2 cellular contexts compared by ENCODE assay signal in the genomic region with DNA sequence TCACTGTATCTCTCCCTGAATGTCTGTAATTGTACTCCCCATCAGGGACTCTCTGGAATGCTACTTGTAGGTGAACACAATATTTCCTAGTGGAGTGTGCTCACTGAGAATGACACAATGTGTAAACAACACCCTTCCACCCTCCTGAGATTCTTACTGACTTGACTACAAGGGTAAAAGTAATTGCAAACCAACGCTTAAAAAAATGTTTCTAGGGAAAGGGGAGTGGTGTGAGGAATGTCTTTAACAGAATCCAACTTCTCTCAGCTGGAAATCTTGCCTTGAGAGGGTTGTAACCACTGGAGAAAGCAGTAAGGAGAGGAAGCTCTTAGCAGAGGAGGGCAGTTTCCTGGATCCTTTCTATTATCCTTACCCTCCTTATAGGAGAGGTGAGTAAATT.
TF ChIP-seq lines count a peak whose summit lies in the region.

No MANE protein-coding gene starts in this region.

TF ChIP-seq in GM23338, 12 proteins besides CTCF, POLR2A, EP300 and RAD21:
- TF ChIP-seq CREB1 (CRISPR knock-in tag; IDR thresholded peaks at IDR 0.05; ENCODE audit: low read depth) (no peak), ZNF114 (CRISPR knock-in tag; IDR thresholded peaks at IDR 0.05) (no peak), POLR2AphosphoS5 (IDR thresholded peaks at IDR 0.05; ENCODE audit: low read depth) (no peak), STAT1 (IDR thresholded peaks at IDR 0.05; ENCODE audit: unreplicated experiment) (no peak), EZH2 (IDR thresholded peaks at IDR 0.05; ENCODE audit: low read depth, unreplicated experiment) (no peak), JUNB (IDR thresholded peaks at IDR 0.05; ENCODE audit: unreplicated experiment) (no peak)
- TF ChIP-seq, protein P1, sequence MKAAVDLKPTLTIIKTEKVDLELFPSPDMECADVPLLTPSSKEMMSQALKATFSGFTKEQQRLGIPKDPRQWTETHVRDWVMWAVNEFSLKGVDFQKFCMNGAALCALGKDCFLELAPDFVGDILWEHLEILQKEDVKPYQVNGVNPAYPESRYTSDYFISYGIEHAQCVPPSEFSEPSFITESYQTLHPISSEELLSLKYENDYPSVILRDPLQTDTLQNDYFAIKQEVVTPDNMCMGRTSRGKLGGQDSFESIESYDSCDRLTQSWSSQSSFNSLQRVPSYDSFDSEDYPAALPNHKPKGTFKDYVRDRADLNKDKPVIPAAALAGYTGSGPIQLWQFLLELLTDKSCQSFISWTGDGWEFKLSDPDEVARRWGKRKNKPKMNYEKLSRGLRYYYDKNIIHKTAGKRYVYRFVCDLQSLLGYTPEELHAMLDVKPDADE (IDR thresholded peaks at IDR 0.05) = no peak
- TF ChIP-seq, protein P2, sequence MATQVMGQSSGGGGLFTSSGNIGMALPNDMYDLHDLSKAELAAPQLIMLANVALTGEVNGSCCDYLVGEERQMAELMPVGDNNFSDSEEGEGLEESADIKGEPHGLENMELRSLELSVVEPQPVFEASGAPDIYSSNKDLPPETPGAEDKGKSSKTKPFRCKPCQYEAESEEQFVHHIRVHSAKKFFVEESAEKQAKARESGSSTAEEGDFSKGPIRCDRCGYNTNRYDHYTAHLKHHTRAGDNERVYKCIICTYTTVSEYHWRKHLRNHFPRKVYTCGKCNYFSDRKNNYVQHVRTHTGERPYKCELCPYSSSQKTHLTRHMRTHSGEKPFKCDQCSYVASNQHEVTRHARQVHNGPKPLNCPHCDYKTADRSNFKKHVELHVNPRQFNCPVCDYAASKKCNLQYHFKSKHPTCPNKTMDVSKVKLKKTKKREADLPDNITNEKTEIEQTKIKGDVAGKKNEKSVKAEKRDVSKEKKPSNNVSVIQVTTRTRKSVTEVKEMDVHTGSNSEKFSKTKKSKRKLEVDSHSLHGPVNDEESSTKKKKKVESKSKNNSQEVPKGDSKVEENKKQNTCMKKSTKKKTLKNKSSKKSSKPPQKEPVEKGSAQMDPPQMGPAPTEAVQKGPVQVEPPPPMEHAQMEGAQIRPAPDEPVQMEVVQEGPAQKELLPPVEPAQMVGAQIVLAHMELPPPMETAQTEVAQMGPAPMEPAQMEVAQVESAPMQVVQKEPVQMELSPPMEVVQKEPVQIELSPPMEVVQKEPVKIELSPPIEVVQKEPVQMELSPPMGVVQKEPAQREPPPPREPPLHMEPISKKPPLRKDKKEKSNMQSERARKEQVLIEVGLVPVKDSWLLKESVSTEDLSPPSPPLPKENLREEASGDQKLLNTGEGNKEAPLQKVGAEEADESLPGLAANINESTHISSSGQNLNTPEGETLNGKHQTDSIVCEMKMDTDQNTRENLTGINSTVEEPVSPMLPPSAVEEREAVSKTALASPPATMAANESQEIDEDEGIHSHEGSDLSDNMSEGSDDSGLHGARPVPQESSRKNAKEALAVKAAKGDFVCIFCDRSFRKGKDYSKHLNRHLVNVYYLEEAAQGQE (IDR thresholded peaks at IDR 0.05; ENCODE audit: unreplicated experiment) = no peak
- TF ChIP-seq, protein P3, sequence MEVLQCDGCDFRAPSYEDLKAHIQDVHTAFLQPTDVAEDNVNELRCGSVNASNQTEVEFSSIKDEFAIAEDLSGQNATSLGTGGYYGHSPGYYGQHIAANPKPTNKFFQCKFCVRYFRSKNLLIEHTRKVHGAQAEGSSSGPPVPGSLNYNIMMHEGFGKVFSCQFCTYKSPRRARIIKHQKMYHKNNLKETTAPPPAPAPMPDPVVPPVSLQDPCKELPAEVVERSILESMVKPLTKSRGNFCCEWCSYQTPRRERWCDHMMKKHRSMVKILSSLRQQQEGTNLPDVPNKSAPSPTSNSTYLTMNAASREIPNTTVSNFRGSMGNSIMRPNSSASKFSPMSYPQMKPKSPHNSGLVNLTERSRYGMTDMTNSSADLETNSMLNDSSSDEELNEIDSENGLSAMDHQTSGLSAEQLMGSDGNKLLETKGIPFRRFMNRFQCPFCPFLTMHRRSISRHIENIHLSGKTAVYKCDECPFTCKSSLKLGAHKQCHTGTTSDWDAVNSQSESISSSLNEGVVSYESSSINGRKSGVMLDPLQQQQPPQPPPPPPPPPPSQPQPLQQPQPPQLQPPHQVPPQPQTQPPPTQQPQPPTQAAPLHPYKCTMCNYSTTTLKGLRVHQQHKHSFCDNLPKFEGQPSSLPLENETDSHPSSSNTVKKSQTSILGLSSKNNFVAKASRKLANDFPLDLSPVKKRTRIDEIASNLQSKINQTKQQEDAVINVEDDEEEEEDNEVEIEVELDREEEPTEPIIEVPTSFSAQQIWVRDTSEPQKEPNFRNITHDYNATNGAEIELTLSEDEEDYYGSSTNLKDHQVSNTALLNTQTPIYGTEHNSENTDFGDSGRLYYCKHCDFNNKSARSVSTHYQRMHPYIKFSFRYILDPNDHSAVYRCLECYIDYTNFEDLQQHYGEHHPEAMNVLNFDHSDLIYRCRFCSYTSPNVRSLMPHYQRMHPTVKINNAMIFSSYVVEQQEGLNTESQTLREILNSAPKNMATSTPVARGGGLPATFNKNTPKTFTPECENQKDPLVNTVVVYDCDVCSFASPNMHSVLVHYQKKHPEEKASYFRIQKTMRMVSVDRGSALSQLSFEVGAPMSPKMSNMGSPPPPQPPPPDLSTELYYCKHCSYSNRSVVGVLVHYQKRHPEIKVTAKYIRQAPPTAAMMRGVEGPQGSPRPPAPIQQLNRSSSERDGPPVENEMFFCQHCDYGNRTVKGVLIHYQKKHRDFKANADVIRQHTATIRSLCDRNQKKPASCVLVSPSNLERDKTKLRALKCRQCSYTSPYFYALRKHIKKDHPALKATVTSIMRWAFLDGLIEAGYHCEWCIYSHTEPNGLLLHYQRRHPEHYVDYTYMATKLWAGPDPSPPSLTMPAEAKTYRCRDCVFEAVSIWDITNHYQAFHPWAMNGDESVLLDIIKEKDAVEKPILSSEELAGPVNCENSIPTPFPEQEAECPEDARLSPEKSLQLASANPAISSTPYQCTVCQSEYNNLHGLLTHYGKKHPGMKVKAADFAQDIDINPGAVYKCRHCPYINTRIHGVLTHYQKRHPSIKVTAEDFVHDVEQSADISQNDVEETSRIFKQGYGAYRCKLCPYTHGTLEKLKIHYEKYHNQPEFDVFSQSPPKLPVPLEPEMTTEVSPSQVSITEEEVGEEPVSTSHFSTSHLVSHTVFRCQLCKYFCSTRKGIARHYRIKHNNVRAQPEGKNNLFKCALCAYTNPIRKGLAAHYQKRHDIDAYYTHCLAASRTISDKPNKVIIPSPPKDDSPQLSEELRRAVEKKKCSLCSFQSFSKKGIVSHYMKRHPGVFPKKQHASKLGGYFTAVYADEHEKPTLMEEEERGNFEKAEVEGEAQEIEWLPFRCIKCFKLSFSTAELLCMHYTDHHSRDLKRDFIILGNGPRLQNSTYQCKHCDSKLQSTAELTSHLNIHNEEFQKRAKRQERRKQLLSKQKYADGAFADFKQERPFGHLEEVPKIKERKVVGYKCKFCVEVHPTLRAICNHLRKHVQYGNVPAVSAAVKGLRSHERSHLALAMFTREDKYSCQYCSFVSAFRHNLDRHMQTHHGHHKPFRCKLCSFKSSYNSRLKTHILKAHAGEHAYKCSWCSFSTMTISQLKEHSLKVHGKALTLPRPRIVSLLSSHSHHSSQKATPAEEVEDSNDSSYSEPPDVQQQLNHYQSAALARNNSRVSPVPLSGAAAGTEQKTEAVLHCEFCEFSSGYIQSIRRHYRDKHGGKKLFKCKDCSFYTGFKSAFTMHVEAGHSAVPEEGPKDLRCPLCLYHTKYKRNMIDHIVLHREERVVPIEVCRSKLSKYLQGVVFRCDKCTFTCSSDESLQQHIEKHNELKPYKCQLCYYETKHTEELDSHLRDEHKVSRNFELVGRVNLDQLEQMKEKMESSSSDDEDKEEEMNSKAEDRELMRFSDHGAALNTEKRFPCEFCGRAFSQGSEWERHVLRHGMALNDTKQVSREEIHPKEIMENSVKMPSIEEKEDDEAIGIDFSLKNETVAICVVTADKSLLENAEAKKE (CRISPR knock-in tag; IDR thresholded peaks at IDR 0.05) = no peak
TF ChIP-seq in GM23338: peak in this region for 0.

TF ChIP-seq in H1, 55 proteins besides CTCF, POLR2A, EP300 and RAD21:
- no peak for TF ChIP-seq YY1 (IDR thresholded peaks at IDR 0.05; ENCODE audit: low read depth, low read length)
- TF ChIP-seq SUZ12 (IDR thresholded peaks at IDR 0.05; ENCODE audit: low read length) = no peak
- no peak for TF ChIP-seq HDAC2 (IDR thresholded peaks at IDR 0.05; ENCODE audit: borderline replicate concordance in 1 of 2, low read depth in 2 of 2, low read length in 2 of 2)
- TF ChIP-seq PHF8 (conservative IDR thresholded peaks at IDR 0.05; ENCODE audit: low read depth, low read length) = no peak
- no peak for TF ChIP-seq SRF (IDR thresholded peaks at IDR 0.05; ENCODE audit: low read depth, low read length)
- TF ChIP-seq SP2 (IDR thresholded peaks at IDR 0.05; ENCODE audit: low read length) = no peak
- no peak for TF ChIP-seq KDM4A (IDR thresholded peaks at IDR 0.05; ENCODE audit: low read depth, low read length, severe bottlenecking)
- TF ChIP-seq SP4 (IDR thresholded peaks at IDR 0.05; ENCODE audit: low read length) = no peak
- no peak for TF ChIP-seq POLR2AphosphoS5 (IDR thresholded peaks at IDR 0.05; ENCODE audit: low read depth, low read length)
